ENCODE assay signal across 9 cellular contexts in the genomic region with DNA sequence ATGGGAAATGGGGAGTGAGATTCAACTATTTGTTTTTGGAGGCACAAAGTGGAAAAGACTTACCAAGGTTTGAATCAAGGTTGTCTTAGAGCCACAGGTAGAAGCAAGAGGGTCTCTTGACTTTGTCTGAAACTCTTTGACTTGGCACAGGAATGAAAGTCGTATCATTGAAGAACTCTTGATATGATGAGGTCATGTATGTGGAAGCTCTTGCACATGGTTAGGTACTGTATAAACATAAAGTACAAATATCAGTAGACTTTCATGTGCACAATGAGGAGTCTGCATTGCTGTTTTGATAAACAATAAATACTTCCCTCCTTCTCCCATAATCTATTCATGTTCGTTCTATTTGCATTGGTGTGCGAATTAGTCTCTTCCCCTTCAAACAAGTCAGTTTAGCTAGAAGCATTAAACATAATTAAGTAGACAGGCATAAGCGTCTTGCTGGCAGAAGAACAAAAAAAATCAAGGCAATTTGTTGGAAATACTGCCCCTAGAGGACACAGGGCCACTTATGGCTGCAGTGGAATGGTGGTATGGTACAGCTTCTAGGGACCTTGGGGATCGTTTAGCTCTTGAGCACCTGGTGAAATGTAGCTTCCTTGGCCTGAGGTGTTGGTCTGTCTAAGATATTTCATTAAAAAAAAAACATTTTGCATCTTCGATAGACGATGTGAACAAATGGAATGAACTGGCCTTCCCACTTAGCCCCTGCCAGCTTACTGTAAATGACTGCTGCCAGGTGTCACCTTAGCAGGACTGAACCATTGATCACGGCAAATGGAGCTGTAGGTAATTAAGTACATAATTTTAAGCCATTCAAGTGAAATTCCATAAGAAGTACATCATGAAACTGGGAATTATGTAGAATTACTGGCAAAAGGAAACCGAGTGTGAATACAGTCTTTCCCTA.
DNase-seq lines count a peak whose midpoint lies in the region; ATAC-seq and TF ChIP-seq lines count a peak whose summit lies in the region.
"Had no signal": no experiment of that assay in that cellular context is flagged by ENCODE, and none has a peak within 500 bp of the region (broad histone marks: within the 10 kb centered on the region; RNA-seq: fewer than 3 reads in every experiment).

No MANE protein-coding gene starts in this region.

- H3K9ac ChIP-seq in mesendoderm (ENCODE audit: low read length): no peak overlapping the region
- H3K9ac ChIP-seq: BLaER1 treated with 17β-estradiol and CSF1 and Interleukin-3, amounts not matched to agents 10 nM and 100 nM had no signal

- peak; percentile 20 to 54 (median 38) for TF ChIP-seq CTCF in adrenal gland (IDR thresholded peaks at IDR 0.05)

- 71 to 73% (median 72%) methylated on average over 9 of the region's 9 CpGs for WGBS in adrenal gland, 4 donors
- no CpG with 5 or more reads among the region's 9 CpGs for WGBS in mesendoderm (ENCODE audit: extremely low coverage, insufficient coverage, low lambda C conversion rate)

- no peaks in the 10 kb centered on the region for H3K27me3 ChIP-seq in adrenal gland
- no peaks in the 10 kb centered on the region for H3K27me3 ChIP-seq in mesendoderm (ENCODE audit: insufficient read depth, low read length, poor library complexity)
- H3K27me3 ChIP-seq: BLaER1 treated with 17β-estradiol and CSF1 and Interleukin-3, amounts not matched to agents 10 nM and 100 nM had no signal

- no peaks in the 10 kb centered on the region for H3K27me3 Mint-ChIP-seq in stimulated activated memory B cell treated with anti-CD40 and anti-IgM and Interleukin-4, amounts not matched to agents 10 μg/mL and 1 μg/mL and 100 μg/mL, for 72 hours

- peaks cover 17% of the 10 kb centered on the region for H3K4me1 Mint-ChIP-seq in stimulated activated memory B cell treated with anti-CD40 and anti-IgM and Interleukin-4, amounts not matched to agents 10 μg/mL and 1 μg/mL and 100 μg/mL, for 72 hours

- H3K27ac Mint-ChIP-seq in stimulated activated memory B cell treated with anti-CD40 and anti-IgM and Interleukin-4, amounts not matched to agents 10 μg/mL and 1 μg/mL and 100 μg/mL, for 72 hours: no peak overlapping the region

- intact Hi-C loops in adrenal gland (cut with DNase I): no loop called here

- H3K9me3 ChIP-seq in adrenal gland (replicated peaks in 1 of 3): no peaks in the 10 kb centered on the region
- H3K9me3 ChIP-seq: BLaER1 treated with 17β-estradiol and CSF1 and Interleukin-3, amounts not matched to agents 10 nM and 100 nM had no signal

- no peak overlapping the region for H3K4me3 Mint-ChIP-seq in stimulated activated memory B cell treated with anti-CD40 and anti-IgM and Interleukin-4, amounts not matched to agents 10 μg/mL and 1 μg/mL and 100 μg/mL, for 72 hours

- H3K56ac ChIP-seq in mesendoderm (ENCODE audit: low read length): no peak overlapping the region

- H3K4me3 ChIP-seq in adrenal gland (no peak overlapping the region), mesendoderm (ENCODE audit: low read length) (no peak overlapping the region)
- H3K4me3 ChIP-seq: BLaER1 treated with 17β-estradiol and CSF1 and Interleukin-3, amounts not matched to agents 10 nM and 100 nM had no signal

- H3K9me3 Mint-ChIP-seq in stimulated activated memory B cell treated with anti-CD40 and anti-IgM and Interleukin-4, amounts not matched to agents 10 μg/mL and 1 μg/mL and 100 μg/mL, for 72 hours: no peaks in the 10 kb centered on the region

- no peaks in the 10 kb centered on the region for H3K36me3 Mint-ChIP-seq in stimulated activated memory B cell treated with anti-CD40 and anti-IgM and Interleukin-4, amounts not matched to agents 10 μg/mL and 1 μg/mL and 100 μg/mL, for 72 hours

- no peak overlapping the region for H3K23ac ChIP-seq in mesendoderm (ENCODE audit: low read length)

- H2BK120ac ChIP-seq in mesendoderm (ENCODE audit: low read depth, low read length): no peak overlapping the region

- no peak overlapping the region for H2AK5ac ChIP-seq in mesendoderm (ENCODE audit: low read length)

- no peak for TF ChIP-seq POLR2A in adrenal gland (IDR thresholded peaks at IDR 0.05)

- no peak overlapping the region for H3K18ac ChIP-seq in mesendoderm (ENCODE audit: low read length)

- DNase-seq in NCI-H2081 (lab: John Stamatoyannopoulos, UW) (peak; percentile 27 to 44), NCI-H2081 treated with DMSO at 0.1 percent for 48 hours (lab: John Stamatoyannopoulos, UW) (no peak), NCI-H1048 (lab: John Stamatoyannopoulos, UW) (peak; percentile 8), adrenal gland (peak in 3 of 7 donors; percentile 21 to 28 (median 26)), mesendoderm (peak; percentile 54)
- DNase-seq in activated T-cell treated with anti-CD3 and anti-CD28 coated beads, Interleukin-2, amount 50 U/mL, for 48 hours: no peak

- H4K5ac ChIP-seq in mesendoderm (ENCODE audit: low read length): no peak overlapping the region

- H2BK15ac ChIP-seq in mesendoderm (replicated peaks; ENCODE audit: low read depth): no peak overlapping the region

- H3K79me2 ChIP-seq in mesendoderm (ENCODE audit: control insufficient read depth, insufficient read depth, low read length): no peaks in the 10 kb centered on the region

- H3K4me1 ChIP-seq in adrenal gland (replicated peaks in 1 of 2) (peaks cover 0 to 9% of the 10 kb centered on the region in 2 donors), mesendoderm (ENCODE audit: control insufficient read depth, low read depth, low read length) (no peaks in the 10 kb centered on the region)

- no peak overlapping the region for H2BK5ac ChIP-seq in mesendoderm (ENCODE audit: low read length)

- no peak for ATAC-seq in stimulated activated memory B cell treated with anti-CD40 and anti-IgM and Interleukin-4, amounts not matched to agents 10 μg/mL and 1 μg/mL and 100 μg/mL, for 72 hours
- ATAC-seq in GM19023 (IDR thresholded peaks at IDR 0.05; ENCODE audit: unreplicated experiment): no peak

- H4K8ac ChIP-seq in mesendoderm (ENCODE audit: low read depth, low read length): no peak overlapping the region

- H3K79me1 ChIP-seq in mesendoderm (ENCODE audit: low read length): no peaks in the 10 kb centered on the region

- no peak overlapping the region for H3K4me2 ChIP-seq in mesendoderm (ENCODE audit: low read length)
- H3K4me2 ChIP-seq: BLaER1 treated with 17β-estradiol and CSF1 and Interleukin-3, amounts not matched to agents 10 nM and 100 nM had no signal

- no peaks in the 10 kb centered on the region for H3K36me3 ChIP-seq in adrenal gland (replicated peaks in 1 of 2)
- H3K36me3 ChIP-seq in mesendoderm (ENCODE audit: control insufficient read depth, insufficient read depth, low read length): no peaks in the 10 kb centered on the region
- H3K36me3 ChIP-seq: BLaER1 treated with 17β-estradiol and CSF1 and Interleukin-3, amounts not matched to agents 10 nM and 100 nM had no signal

- H3K27ac ChIP-seq in adrenal gland (no peak overlapping the region), mesendoderm (ENCODE audit: low read depth, low read length) (no peak overlapping the region)
- H3K27ac ChIP-seq: BLaER1 treated with 17β-estradiol and CSF1 and Interleukin-3, amounts not matched to agents 10 nM and 100 nM had no signal

- no peak overlapping the region for H3K4ac ChIP-seq in mesendoderm (ENCODE audit: low read depth, low read length)

Comparison
In these comparisons a context has a peak if more than half of its experiments do, and no peak if none do; other contexts are left out.
1. DNase-seq: peak in NCI-H2081 (2 of 2), NCI-H1048 (single experiment) and mesendoderm (single experiment); none in NCI-H2081 treated with DMSO at 0.1 percent for 48 hours (single experiment) and activated T-cell treated with anti-CD3 and anti-CD28 coated beads, Interleukin-2, amount 50 U/mL, for 48 hours (0 of 2).